ENCODE assay signal across 15 cellular contexts in genomic region chr20:23269954-23270353, GRCh38.
DNase-seq lines count a peak whose midpoint lies in the region; ATAC-seq and TF ChIP-seq lines count a peak whose summit lies in the region.
"Had no signal": no experiment of that assay in that cellular context is flagged by ENCODE, and none has a peak within 500 bp of the region (broad histone marks: within the 10 kb centered on the region; RNA-seq: fewer than 3 reads in every experiment).

No MANE protein-coding gene starts in this region.

- H3K36me3 ChIP-seq in psoas muscle (ENCODE audit: insufficient read depth in 1 of 2, low read depth in 1 of 2): no peaks in the 10 kb centered on the region
- no peaks in the 10 kb centered on the region for H3K36me3 ChIP-seq in breast epithelium
- H3K36me3 ChIP-seq: prostate gland had no signal

- H3K4me3 ChIP-seq in psoas muscle: no peak overlapping the region
- H3K4me3 ChIP-seq in breast epithelium: no peak overlapping the region
- H3K4me3 ChIP-seq: GM23248, prostate gland had no signal

- H3K9me3 ChIP-seq in psoas muscle (no peaks in the 10 kb centered on the region), breast epithelium (no peaks in the 10 kb centered on the region)
- H3K9me3 ChIP-seq: prostate gland had no signal

- H3K4me1 ChIP-seq in psoas muscle (no peaks in the 10 kb centered on the region), breast epithelium (no peaks in the 10 kb centered on the region)
- H3K4me1 ChIP-seq: prostate gland had no signal

- peak; percentile 24 for ATAC-seq in left ventricle myocardium superior
- ATAC-seq in Right ventricle myocardium inferior: no peak
- ATAC-seq in psoas muscle: no peak
- no peak for ATAC-seq in HG03520 (IDR thresholded peaks at IDR 0.05; ENCODE audit: unreplicated experiment)

- 76 to 80% (median 76%) methylated on average over 5 of the region's 5 CpGs for WGBS in psoas muscle, 3 donors

- DNase-seq in left ventricle myocardium superior (no peak), Right ventricle myocardium inferior (ENCODE audit: missing footprints) (no peak), iris pigment epithelial cell (ENCODE audit: low read depth) (peak; percentile 8), psoas muscle (no peak), breast epithelium (ENCODE audit: low spot score in 2 of 2) (no peak), HEK293T (ENCODE audit: extremely low spot score) (no peak), SW480 (ENCODE audit: low spot score) (no peak)
- DNase-seq: caudate nucleus; COR-L47; Karpas-422; NCI-H146; stimulated activated CD4-positive, alpha-beta T cell treated with anti-CD3 and anti-CD28 coated beads, Interleukin-2, amount 100 ng/mL, for 48 hours had no signal

- POLR2A ChIA-PET in HEK293T (lab: Yijun Ruan, JAX): interaction anchor here (0.7 to 1.1 kb wide), 4 partner anchors 12 to 80 kb away, joined by 3 to 4 read pairs (median 3); no protein-coding TSS in a partner anchor

- H3K27me3 ChIP-seq in psoas muscle (ENCODE audit: insufficient read depth in 3 of 3, low read length in 2 of 3): no peaks in the 10 kb centered on the region
- H3K27me3 ChIP-seq in breast epithelium: no peaks in the 10 kb centered on the region

- TF ChIP-seq CTCF in psoas muscle (IDR thresholded peaks at IDR 0.05) (no peak), breast epithelium (IDR thresholded peaks at IDR 0.05) (no peak)

- no peak for TF ChIP-seq POLR2A in breast epithelium (IDR thresholded peaks at IDR 0.05)

- peak overlapping the region; percentile 68 for H3K27ac ChIP-seq in psoas muscle
- peak overlapping the region in 1 of 2 donors; percentile 75 for H3K27ac ChIP-seq in breast epithelium
- H3K27ac ChIP-seq: GM23248, prostate gland had no signal

- CTCF ChIA-PET in HEK293T (lab: Yijun Ruan, JAX): no interaction called here

- intact Hi-C loops in left ventricle myocardium superior (cut with micrococcal nuclease) (no loop called here), Right ventricle myocardium inferior (cut with DNase I) (no loop called here), psoas muscle (cut with DNase I) (no loop called here), breast epithelium (cut with DNase I; ENCODE audit: low total_unique reads) (no loop called here)

TF ChIP-seq in HEK293T, 16 proteins besides CTCF, POLR2A, EP300 and RAD21:
- TF ChIP-seq SUZ12 (IDR thresholded peaks at IDR 0.05): no peak
TF ChIP-seq in HEK293T: peak in this region for 0.
